20 cellular contexts compared by ENCODE assay signal in genomic region chr11:76190376-76190775, GRCh38. TPM values are rescaled to one million over a fixed set of nuclear protein-coding genes. Genes with fewer than 3 reads are reported as not detected.
DNase-seq lines count a peak whose midpoint lies in the region; ATAC-seq and TF ChIP-seq lines count a peak whose summit lies in the region.
"Had no signal": no experiment of that assay in that cellular context is flagged by ENCODE, and none has a peak within 500 bp of the region (broad histone marks: within the 10 kb centered on the region; RNA-seq: fewer than 3 reads in every experiment).

No MANE protein-coding gene starts in this region.

- no peak overlapping the region for H2BK120ac ChIP-seq in mesenchymal stem cell (ENCODE audit: low read depth, low read length)

- no peaks in the 10 kb centered on the region for H3K9me3 ChIP-seq in breast epithelium
- no peaks in the 10 kb centered on the region for H3K9me3 ChIP-seq in esophagus muscularis mucosa
- H3K9me3 ChIP-seq in mesenchymal stem cell (ENCODE audit: control insufficient read depth, low read length), result no peaks in the 10 kb centered on the region
- no peaks in the 10 kb centered on the region for H3K9me3 ChIP-seq in upper lobe of right lung

- TF ChIP-seq POLR2A in breast epithelium (IDR thresholded peaks at IDR 0.05) (no peak), esophagus muscularis mucosa (IDR thresholded peaks at IDR 0.05; ENCODE audit: low read depth) (no peak)

- POLR2A ChIA-PET in MCF 10A (lab: Yijun Ruan, JAX), result no interaction called here

- no peak overlapping the region for H3K14ac ChIP-seq in mesenchymal stem cell (ENCODE audit: low read length in 2 of 2)

- H2BK15ac ChIP-seq in mesenchymal stem cell (ENCODE audit: low read depth, poor library complexity, severe bottlenecking), result no peak overlapping the region

- no peaks in the 10 kb centered on the region for H3K27me3 Mint-ChIP-seq in MCF 10A (ENCODE audit: insufficient read depth, unreplicated experiment)

- peak overlapping the region; percentile 31 for H4K91ac ChIP-seq in mesenchymal stem cell (ENCODE audit: low read length)

- peaks cover 0 to 4% of the 10 kb centered on the region in 2 donors for H3K4me1 ChIP-seq in breast epithelium
- H3K4me1 ChIP-seq in esophagus muscularis mucosa, result peaks cover 27 to 39% (median 36%) of the 10 kb centered on the region in 4 donors
- H3K4me1 ChIP-seq in mesenchymal stem cell (ENCODE audit: control insufficient read depth, insufficient read depth, low read depth, low read length), result peaks cover 8% of the 10 kb centered on the region
- H3K4me1 ChIP-seq in upper lobe of right lung, result peaks cover 22% of the 10 kb centered on the region

- intact Hi-C loops in breast epithelium (cut with DNase I; ENCODE audit: low total_unique reads) (no loop called here), MCF 10A (cut with micrococcal nuclease) (no loop called here), esophagus muscularis mucosa (cut with DNase I) (no loop called here), upper lobe of right lung (cut with DNase I) (no loop called here)

- ATAC-seq in upper lobe of right lung, result peak; percentile 2

- no peak overlapping the region for H3K27ac Mint-ChIP-seq in MCF 10A (ENCODE audit: low read depth, unreplicated experiment)

- no peak overlapping the region for H2AFZ ChIP-seq in mesenchymal stem cell (ENCODE audit: low read depth, low read length)

- WGBS in esophagus muscularis mucosa, result 12% methylated on average over 7 of the region's 7 CpGs
- 61% methylated on average over 7 of the region's 7 CpGs for WGBS in mesenchymal stem cell

- no peak overlapping the region for H3K4me2 ChIP-seq in mesenchymal stem cell (ENCODE audit: low read length, poor library complexity, severe bottlenecking)

- CTCF ChIA-PET in MCF 10A (lab: Yijun Ruan, JAX), result interaction anchor here (1.1 kb wide), 1 partner anchor 18 kb away, joined by 3 read pairs; no protein-coding TSS in a partner anchor

- H3K18ac ChIP-seq in mesenchymal stem cell (ENCODE audit: low read depth in 1 of 2, low read length in 2 of 2), result no peak overlapping the region

- H3K4me3 ChIP-seq in breast epithelium (no peak overlapping the region), esophagus muscularis mucosa (no peak overlapping the region), mesenchymal stem cell (ENCODE audit: insufficient read depth in 1 of 2, low read depth in 1 of 2, low read length in 2 of 2) (no peak overlapping the region), upper lobe of right lung (no peak overlapping the region)
- H3K4me3 ChIP-seq: SK-N-MC had no signal

- H3K9me3 Mint-ChIP-seq in MCF 10A (ENCODE audit: unreplicated experiment), result no peaks in the 10 kb centered on the region

- H2BK12ac ChIP-seq in mesenchymal stem cell (ENCODE audit: low read length in 2 of 2), result no peak overlapping the region

- no peaks in the 10 kb centered on the region for H3K36me3 Mint-ChIP-seq in MCF 10A (ENCODE audit: insufficient read depth, unreplicated experiment)

- peak overlapping the region; percentile 6 to 48 for H3K27ac ChIP-seq in breast epithelium
- peak overlapping the region in 3 of 4 donors; percentile 0 to 40 (median 12) for H3K27ac ChIP-seq in esophagus muscularis mucosa (replicated peaks in 1 of 4)
- no peak overlapping the region for H3K27ac ChIP-seq in mesenchymal stem cell (ENCODE audit: low read length, poor library complexity, severe bottlenecking)
- H3K27ac ChIP-seq in upper lobe of right lung, result peak overlapping the region; percentile 55
- H3K27ac ChIP-seq: C4-2B, SK-N-MC had no signal

- DNase-seq in breast epithelium (ENCODE audit: low spot score in 2 of 2) (no peak), MCF 10A (ENCODE audit: unreplicated experiment) (no peak), esophagus muscularis mucosa (ENCODE audit: extremely low spot score) (no peak), mesenchymal stem cell (no peak), upper lobe of right lung (no peak), NCI-H1048 (lab: John Stamatoyannopoulos, UW) (no peak), NK-92 (lab: John Stamatoyannopoulos, UW; ENCODE audit: unreplicated experiment) (no peak), NCI-H748 treated with DMSO at 0.1 percent for 48 hours (lab: John Stamatoyannopoulos, UW) (no peak)
- DNase-seq: 8988T, DND-41, GF-D8, MV-4-11, NCI-H1417 treated with DMSO at 0.1 percent for 48 hours, NCI-H1930, NCI-H2171, NCI-H446 treated with DMSO at 0.1 percent for 48 hours, NCI-H774 had no signal

- BruUV-seq in MCF 10A (replicated peaks; lab: Mats Ljungman, UMichigan), result no TSS peak

- H3K23ac ChIP-seq in mesenchymal stem cell (ENCODE audit: low read length in 2 of 2), result no peak overlapping the region

- H3K27me3 ChIP-seq in breast epithelium, result no peaks in the 10 kb centered on the region
- H3K27me3 ChIP-seq in esophagus muscularis mucosa, result no peaks in the 10 kb centered on the region
- peaks cover 5 to 40% of the 10 kb centered on the region in 2 experiments for H3K27me3 ChIP-seq in mesenchymal stem cell (ENCODE audit: control insufficient read depth in 1 of 2, insufficient read depth in 1 of 2, low read length in 2 of 2)
- no peaks in the 10 kb centered on the region for H3K27me3 ChIP-seq in upper lobe of right lung

- H4K8ac ChIP-seq in mesenchymal stem cell (ENCODE audit: low read length), result no peak overlapping the region

- TF ChIP-seq EP300 in esophagus muscularis mucosa (IDR thresholded peaks at IDR 0.05), result no peak

- no peak overlapping the region for H2AK5ac ChIP-seq in mesenchymal stem cell (ENCODE audit: low read length, severe bottlenecking)

- H3K4me3 Mint-ChIP-seq in MCF 10A (ENCODE audit: unreplicated experiment), result no peak overlapping the region

- H3K79me1 ChIP-seq in mesenchymal stem cell (replicated peaks; ENCODE audit: low read length, poor library complexity, severe bottlenecking), result no peaks in the 10 kb centered on the region

- no peaks in the 10 kb centered on the region for H3K36me3 ChIP-seq in breast epithelium
- H3K36me3 ChIP-seq in esophagus muscularis mucosa, result peaks cover 0 to 29% (median 2%) of the 10 kb centered on the region in 4 donors
- H3K36me3 ChIP-seq in mesenchymal stem cell (ENCODE audit: control insufficient read depth in 1 of 2, insufficient read depth in 2 of 2, low read depth in 1 of 2, low read length in 2 of 2), result peaks cover 0 to 3% of the 10 kb centered on the region in 2 experiments
- no peaks in the 10 kb centered on the region for H3K36me3 ChIP-seq in upper lobe of right lung

- H3K4me1 Mint-ChIP-seq in MCF 10A (ENCODE audit: insufficient read depth, unreplicated experiment), result no peaks in the 10 kb centered on the region

- H2BK5ac ChIP-seq in mesenchymal stem cell (ENCODE audit: low read depth, low read length, poor library complexity, severe bottlenecking), result no peak overlapping the region

- no peak overlapping the region for H3K9ac ChIP-seq in mesenchymal stem cell (ENCODE audit: low read length)

- no peak overlapping the region for H3K4ac ChIP-seq in mesenchymal stem cell (ENCODE audit: low read depth in 1 of 2, low read length in 2 of 2)

- no peak for TF ChIP-seq CTCF in breast epithelium (IDR thresholded peaks at IDR 0.05)
- TF ChIP-seq CTCF in MCF 10A (IDR thresholded peaks at IDR 0.05; ENCODE audit: unreplicated experiment), result no peak
- TF ChIP-seq CTCF in esophagus muscularis mucosa (IDR thresholded peaks at IDR 0.05), result no peak
- no peak for TF ChIP-seq CTCF in upper lobe of right lung (IDR thresholded peaks at IDR 0.05)

RNA-seq across cellular contexts. Expression of gene WNT11, which starts 15.9 kb away (rescaled TPM):
- 10 to 100 TPM in 2 of 3 donors, 1 to 10 TPM in 1; 7.0 to 70.6 (median 17.7) TPM for total RNA-seq in breast epithelium
- not detected in 2 replicates for total RNA-seq in MCF 10A (2022)
- total RNA-seq in esophagus muscularis mucosa, result 10 to 100 TPM in 2 of 4 donors, 1 to 10 TPM in 2; 3.7 to 11.0 (median 7.7) TPM
- not detected for polyA plus RNA-seq in mesenchymal stem cell (2013, experiment 1 of 2)
- polyA plus RNA-seq in mesenchymal stem cell (2013, experiment 2 of 2), result not detected
- total RNA-seq in upper lobe of right lung, result 8.7 TPM
- total RNA-seq: LHCN-M2 had no signal
